Comparison of ENCODE assay signal across 1 cellular context in the genomic region with DNA sequence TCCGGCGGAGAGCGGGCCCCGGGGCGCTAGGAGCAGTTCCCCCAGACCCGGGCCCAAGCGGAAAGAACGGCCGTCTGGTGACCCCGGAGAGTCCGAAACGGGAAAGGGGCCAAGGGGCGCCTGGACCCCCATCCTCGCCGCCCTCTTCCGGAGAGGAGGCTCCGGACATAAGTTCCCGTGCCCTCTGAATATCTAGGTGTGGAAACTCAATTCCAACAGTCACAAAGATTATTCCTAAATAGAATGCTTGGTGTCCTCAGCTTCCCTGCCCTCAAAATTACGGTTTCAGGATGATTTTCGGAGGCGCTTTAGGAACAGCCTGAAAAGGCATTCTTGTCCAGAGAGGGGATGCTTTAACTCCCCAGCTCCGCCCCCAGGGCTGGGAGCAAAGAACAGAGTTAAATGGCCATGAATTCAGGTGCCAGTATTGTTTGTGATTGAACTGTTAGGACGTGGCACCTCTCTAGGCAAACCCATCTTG.
TF ChIP-seq lines count a peak whose summit lies in the region.

No MANE protein-coding gene starts in this region.

TF ChIP-seq in SK-N-SH, 30 proteins besides CTCF, POLR2A, EP300 and RAD21 (continued from another document):
- TF ChIP-seq MEF2A (IDR thresholded peaks at IDR 0.05; ENCODE audit: borderline replicate concordance, low read depth) (no peak), RCOR1 (IDR thresholded peaks at IDR 0.05; ENCODE audit: low read length) (no peak)
- TF ChIP-seq, protein P1, sequence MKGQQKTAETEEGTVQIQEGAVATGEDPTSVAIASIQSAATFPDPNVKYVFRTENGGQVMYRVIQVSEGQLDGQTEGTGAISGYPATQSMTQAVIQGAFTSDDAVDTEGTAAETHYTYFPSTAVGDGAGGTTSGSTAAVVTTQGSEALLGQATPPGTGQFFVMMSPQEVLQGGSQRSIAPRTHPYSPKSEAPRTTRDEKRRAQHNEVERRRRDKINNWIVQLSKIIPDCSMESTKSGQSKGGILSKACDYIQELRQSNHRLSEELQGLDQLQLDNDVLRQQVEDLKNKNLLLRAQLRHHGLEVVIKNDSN (IDR thresholded peaks at IDR 0.05; ENCODE audit: borderline replicate concordance, low read depth) = no peak
